ENCODE assay signal across 31 cellular contexts in the genomic region with DNA sequence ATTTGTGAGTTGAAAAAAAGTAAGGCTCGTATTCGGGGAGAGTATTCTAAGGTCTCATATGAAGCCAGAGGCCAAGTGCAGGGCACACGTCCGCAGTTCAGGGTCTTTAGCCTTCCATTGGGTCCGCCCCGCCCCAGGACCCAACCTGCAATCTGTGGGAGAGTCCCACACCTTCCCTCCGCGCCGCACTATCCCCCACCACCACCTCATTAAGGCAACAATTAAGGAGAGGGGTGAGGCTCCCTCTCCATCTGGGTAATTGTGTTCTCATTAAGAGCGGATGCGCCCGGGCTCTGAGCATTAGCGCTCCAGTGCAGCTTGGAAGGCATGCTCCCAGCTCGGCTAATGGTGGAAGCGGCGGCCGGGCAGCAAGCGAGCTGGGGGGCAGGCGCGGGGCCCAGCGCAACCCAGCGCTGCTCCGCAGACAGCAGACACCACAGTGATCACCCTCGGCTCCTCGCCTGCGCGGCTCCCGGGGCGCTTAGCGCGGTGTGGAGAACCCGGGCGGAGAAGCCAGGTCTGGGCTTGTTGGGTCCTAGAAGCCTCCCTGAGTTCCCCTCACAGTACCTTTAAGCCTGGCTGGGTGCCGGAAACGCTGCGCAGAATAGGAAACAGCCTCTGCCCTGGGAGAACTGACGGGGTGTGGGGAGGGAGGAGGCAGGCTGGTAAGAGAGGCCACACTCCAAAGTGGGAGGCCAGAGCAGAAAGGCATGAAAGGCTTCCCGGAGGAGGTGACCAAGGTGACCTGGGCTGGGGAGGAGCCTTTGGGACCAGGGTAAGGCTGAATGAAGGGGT. TPM values are rescaled to one million over a fixed set of nuclear protein-coding genes. Genes with fewer than 3 reads are reported as not detected.
DNase-seq lines count a peak whose midpoint lies in the region; ATAC-seq, FAIRE-seq and TF ChIP-seq lines count a peak whose summit lies in the region.
"Had no signal": no experiment of that assay in that cellular context is flagged by ENCODE, and none has a peak within 500 bp of the region (broad histone marks: within the 10 kb centered on the region; RNA-seq: fewer than 3 reads in every experiment).

No MANE protein-coding gene starts in this region.

- H3K9me3 ChIP-seq in HUES64 (ENCODE audit: insufficient read depth, low read depth, low read length) (no peaks in the 10 kb centered on the region), ectodermal cell (ENCODE audit: control insufficient read depth, low read length) (no peaks in the 10 kb centered on the region), kidney (ENCODE audit: control insufficient read depth in 1 of 2, low read length in 2 of 2) (peaks cover 0 to 4% of the 10 kb centered on the region in 2 donors)
- H3K9me3 ChIP-seq: left lung, neutrophil, SJSA1, thyroid gland had no signal

- H3K9ac ChIP-seq in HUES64 (ENCODE audit: low read depth, low read length) (no peak overlapping the region; the same call in 1 of the 2 replicates), kidney (ENCODE audit: low read length in 2 of 2) (no peak overlapping the region)
- H3K9ac ChIP-seq: KMS-11 had no signal

- H3K27me3 ChIP-seq in HUES64 (ENCODE audit: insufficient read depth, low read length) (peaks cover 93% of the 10 kb centered on the region), ectodermal cell (ENCODE audit: control insufficient read depth, insufficient read depth, low read length, poor library complexity, severe bottlenecking) (peaks cover 80% of the 10 kb centered on the region)

- DNase-seq in ELF-1 (ENCODE audit: low read depth, low spot score) (peak; percentile 36), kidney (peak; percentile 51), HTR-8/SVneo (ENCODE audit: insufficient read length, low spot score) (no peak), midbrain (lab: John Stamatoyannopoulos, UW) (no peak), DMS79 treated with DMSO at 0.1 percent for 48 hours (lab: John Stamatoyannopoulos, UW) (no peak)
- DNase-seq: activated CD4-positive, alpha-beta T cell treated with anti-CD3 and anti-CD28 coated beads, Interleukin-2, amount 50 U/mL, for 1 hour; activated CD8-positive, alpha-beta memory T cell treated with anti-CD3 and anti-CD28 coated beads, Interleukin-2, amount 50 U/mL, for 48 hours; activated effector memory CD4-positive, alpha-beta T cell treated with Interleukin-2 at 50 U/mL for 16 hours; foreskin keratinocyte; HCEC 1CT; hypothalamus; MV-4-11; NCI-H2081; NCI-H510A treated with DMSO at 0.1 percent for 48 hours; small intestine; stimulated activated naive CD8-positive, alpha-beta T cell treated with anti-CD3 and anti-CD28 coated beads, Interleukin-15, Interleukin-2, amounts not matched to agents 100 U/mL and 50 U/mL, for 24 hours; thyroid gland had no signal

- ATAC-seq in GM18498 (IDR thresholded peaks at IDR 0.05; ENCODE audit: unreplicated experiment): no peak
- ATAC-seq: foreskin keratinocyte; left lung; Panc1; stimulated activated naive CD8-positive, alpha-beta T cell treated with anti-CD3 and anti-CD28 coated beads, Interleukin-15, Interleukin-2, amounts not matched to agents 100 U/mL and 50 U/mL, for 24 hours had no signal

- peaks cover 42% of the 10 kb centered on the region for H3K4me1 ChIP-seq in HUES64 (ENCODE audit: insufficient read depth, low read length)
- H3K4me1 ChIP-seq in ectodermal cell (ENCODE audit: control insufficient read depth, insufficient read depth, low read length): peaks cover 35% of the 10 kb centered on the region
- no peaks in the 10 kb centered on the region for H3K4me1 ChIP-seq in kidney (ENCODE audit: control insufficient read depth in 1 of 2, insufficient read depth in 1 of 2, low read depth in 1 of 2, low read length in 2 of 2)
- H3K4me1 ChIP-seq: foreskin keratinocyte, left lung, SJSA1 had no signal

- H3K36me3 ChIP-seq in HUES64 (ENCODE audit: insufficient read depth, low read length) (no peaks in the 10 kb centered on the region), ectodermal cell (ENCODE audit: control insufficient read depth, insufficient read depth, low read length) (no peaks in the 10 kb centered on the region), kidney (ENCODE audit: control insufficient read depth in 1 of 2, insufficient read depth in 2 of 2, low read length in 2 of 2) (no peaks in the 10 kb centered on the region)
- H3K36me3 ChIP-seq: left lung, neutrophil, SJSA1, thyroid gland had no signal

- FAIRE-seq in kidney (lab: Jason Lieb, UNC) (no peak), HTR-8/SVneo (lab: Jason Lieb, UNC) (no peak)
- FAIRE-seq: GM12891, small intestine had no signal

- 4% methylated on average over 35 of the region's 38 CpGs for WGBS in HUES64
- WGBS in ectodermal cell, 2 experiments: 3 to 4% methylated on average over 38 of the region's 38 CpGs

- intact Hi-C loops in kidney (cut with DNase I): no loop called here

- no peak for TF ChIP-seq CTCF in kidney (IDR thresholded peaks at IDR 0.05; ENCODE audit: borderline replicate concordance, extremely low read depth, insufficient read depth)

- H3K27ac ChIP-seq in HUES64 (ENCODE audit: low read depth, low read length) (no peak overlapping the region), ectodermal cell (ENCODE audit: insufficient read depth, low read depth, low read length, poor library complexity, severe bottlenecking) (no peak overlapping the region), kidney (ENCODE audit: low read depth in 2 of 2, low read length in 2 of 2) (no peak overlapping the region)
- H3K27ac ChIP-seq: epithelial cell of prostate, foreskin keratinocyte, KMS-11, left lung, neutrophil, SJSA1, thyroid gland had no signal

- H3K4me3 ChIP-seq in HUES64 (ENCODE audit: low read length) (peak overlapping the region; percentile 47), ectodermal cell (ENCODE audit: insufficient read depth, low read depth, low read length) (peak overlapping the region; percentile 5), kidney (ENCODE audit: low read length in 2 of 2) (no peak overlapping the region)
- H3K4me3 ChIP-seq: left lung, SJSA1, thyroid gland had no signal

RNA-seq across cellular contexts. Expression of gene CBLN1, which starts 6.5 kb away (rescaled TPM):
- 3.3 TPM for polyA plus RNA-seq in HUES64 (2013, experiment 1 of 2)
- 3.1 TPM for polyA plus RNA-seq in HUES64 (2013, experiment 2 of 2)
- 1.8 TPM for polyA plus RNA-seq in ectodermal cell (2013, experiment 1 of 4)
- 1.2 TPM for polyA plus RNA-seq in ectodermal cell (2013, experiment 2 of 4)
- 3.1 TPM for polyA plus RNA-seq in ectodermal cell (2013, experiment 3 of 4)
- 7.6 TPM for polyA plus RNA-seq in ectodermal cell (2013, experiment 4 of 4)
- total RNA-seq in kidney: 0.25 TPM
- 0.73 TPM for polyA plus RNA-seq in kidney (ENCODE audit: insufficient read depth, low read depth, low replicate concordance)
- total RNA-seq: left lung, mononuclear cell, pulmonary artery endothelial cell, SJSA1 had no signal
- polyA plus RNA-seq: AG04450, CD14-positive monocyte had no signal

Comparison
In these comparisons a context has a peak if more than half of its experiments do, and no peak if none do; other contexts are left out.
1. DNase-seq: peak in ELF-1 (single experiment) and kidney (single experiment); none in HTR-8/SVneo (single experiment), midbrain (single experiment) and DMS79 treated with DMSO at 0.1 percent for 48 hours (single experiment).
2. H3K4me3 ChIP-seq: peak in HUES64 (single experiment) and ectodermal cell (single experiment); none in kidney (0 of 2).